ENCODE assay signal across 8 cellular contexts in the genomic region with DNA sequence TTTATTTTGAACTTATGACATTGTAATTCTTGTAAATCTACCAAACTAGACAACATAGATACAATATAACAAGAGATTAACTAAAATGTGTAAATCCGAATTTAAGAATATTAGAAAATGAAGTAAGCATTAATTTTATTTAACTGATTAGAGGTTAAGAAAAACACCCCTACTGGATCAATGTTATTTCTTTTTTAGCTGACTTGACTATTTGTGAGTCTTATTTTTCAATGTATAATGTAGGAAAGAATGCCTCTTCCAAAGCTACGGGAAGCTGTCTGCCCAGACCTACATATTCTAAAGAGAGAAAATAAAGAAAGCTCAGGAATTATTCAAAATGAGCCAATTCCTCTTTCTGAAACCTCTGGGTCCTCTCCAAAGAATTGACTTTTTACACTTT.
"Had no signal": no experiment of that assay in that cellular context is flagged by ENCODE, and none has a peak within 500 bp of the region (broad histone marks: within the 10 kb centered on the region; RNA-seq: fewer than 3 reads in every experiment).

No MANE protein-coding gene starts in this region.

- H3K4me3 ChIP-seq: GM12878 had no signal

- FAIRE-seq: G401.6, GM12878, GM12891, GM12892, GM18507, GM19239 had no signal

- ATAC-seq: GM12878 had no signal

- DNase-seq: GDM1, GF-D8 had no signal
